In genomic region chr13:29975287-29975686, GRCh38 we compare ENCODE assay signal across 8 cellular contexts.
"Had no signal": no experiment of that assay in that cellular context is flagged by ENCODE, and none has a peak within 500 bp of the region (broad histone marks: within the 10 kb centered on the region; RNA-seq: fewer than 3 reads in every experiment).

No MANE protein-coding gene starts in this region.

- FAIRE-seq: H1, H54, HTR-8/SVneo, K562 had no signal

- H3K4me3 ChIP-seq: GM23338, K562 had no signal

- H3K9me3 Mint-ChIP-seq: GM23338 had no signal

- DNase-seq: H9, HCEC 1CT, IMR-90 had no signal

- H3K4me3 Mint-ChIP-seq: GM23338, H9 had no signal

- ATAC-seq: GM23338, K562 had no signal

- H3K4me1 Mint-ChIP-seq: GM23338, H9 had no signal

- H3K27ac Mint-ChIP-seq: GM23338, H9 had no signal
